1 cellular context compared by ENCODE assay signal in the genomic region with DNA sequence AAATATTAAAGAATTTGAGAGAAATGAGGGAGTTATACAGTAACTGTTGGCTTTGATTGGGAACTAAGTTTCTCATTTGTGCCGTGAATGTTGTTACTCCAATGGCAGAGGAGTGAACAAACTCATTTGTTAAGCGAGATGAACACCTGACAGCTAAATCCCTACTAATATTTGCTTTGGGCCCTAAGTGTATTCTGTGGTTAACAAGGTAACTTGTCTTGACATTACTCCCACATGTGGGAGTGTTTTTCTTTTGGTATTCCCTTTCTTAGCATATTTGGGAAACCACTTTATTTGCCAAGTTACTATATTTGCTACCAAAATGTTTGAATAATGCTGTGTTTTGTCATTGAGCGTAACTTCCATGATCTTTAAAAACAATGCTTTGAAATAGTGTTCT.
TF ChIP-seq lines count a peak whose summit lies in the region.

No MANE protein-coding gene starts in this region.

TF ChIP-seq in HEK293, 187 proteins besides CTCF, POLR2A, EP300 and RAD21 (continued from another document):
- TF ChIP-seq, protein P1, sequence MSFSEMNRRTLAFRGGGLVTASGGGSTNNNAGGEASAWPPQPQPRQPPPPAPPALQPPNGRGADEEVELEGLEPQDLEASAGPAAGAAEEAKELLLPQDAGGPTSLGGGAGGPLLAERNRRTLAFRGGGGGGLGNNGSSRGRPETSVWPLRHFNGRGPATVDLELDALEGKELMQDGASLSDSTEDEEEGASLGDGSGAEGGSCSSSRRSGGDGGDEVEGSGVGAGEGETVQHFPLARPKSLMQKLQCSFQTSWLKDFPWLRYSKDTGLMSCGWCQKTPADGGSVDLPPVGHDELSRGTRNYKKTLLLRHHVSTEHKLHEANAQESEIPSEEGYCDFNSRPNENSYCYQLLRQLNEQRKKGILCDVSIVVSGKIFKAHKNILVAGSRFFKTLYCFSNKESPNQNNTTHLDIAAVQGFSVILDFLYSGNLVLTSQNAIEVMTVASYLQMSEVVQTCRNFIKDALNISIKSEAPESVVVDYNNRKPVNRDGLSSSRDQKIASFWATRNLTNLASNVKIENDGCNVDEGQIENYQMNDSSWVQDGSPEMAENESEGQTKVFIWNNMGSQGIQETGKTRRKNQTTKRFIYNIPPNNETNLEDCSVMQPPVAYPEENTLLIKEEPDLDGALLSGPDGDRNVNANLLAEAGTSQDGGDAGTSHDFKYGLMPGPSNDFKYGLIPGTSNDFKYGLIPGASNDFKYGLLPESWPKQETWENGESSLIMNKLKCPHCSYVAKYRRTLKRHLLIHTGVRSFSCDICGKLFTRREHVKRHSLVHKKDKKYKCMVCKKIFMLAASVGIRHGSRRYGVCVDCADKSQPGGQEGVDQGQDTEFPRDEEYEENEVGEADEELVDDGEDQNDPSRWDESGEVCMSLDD (tag by site-specific recombination; IDR thresholded peaks at IDR 0.05) = no peak
- TF ChIP-seq ZNF600 (tag by site-specific recombination; IDR thresholded peaks at IDR 0.05) = no peak
